ENCODE assay signal across 28 cellular contexts in the genomic region with DNA sequence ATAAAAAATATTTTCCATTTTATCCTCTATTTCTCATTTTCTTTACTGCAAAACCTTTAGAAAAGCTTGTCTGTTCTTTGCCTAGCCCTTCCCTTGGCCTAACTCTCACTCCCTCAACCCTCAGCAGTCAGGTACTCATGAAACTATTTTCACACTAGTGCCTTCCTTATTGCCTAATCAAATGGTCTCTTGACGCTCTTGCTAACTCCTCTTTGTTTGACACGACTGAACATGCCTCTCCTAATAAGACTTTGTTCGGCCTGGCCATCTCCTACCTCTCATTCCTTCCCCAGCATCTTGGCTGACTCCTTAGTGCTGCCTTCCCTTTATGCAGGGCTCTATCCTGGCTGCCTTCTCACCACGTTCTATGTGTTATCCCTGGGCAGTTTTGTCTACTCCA. TPM values are rescaled to one million over a fixed set of nuclear protein-coding genes. Genes with fewer than 3 reads are reported as not detected.
"Had no signal": no experiment of that assay in that cellular context is flagged by ENCODE, and none has a peak within 500 bp of the region (broad histone marks: within the 10 kb centered on the region; RNA-seq: fewer than 3 reads in every experiment).

No MANE protein-coding gene starts in this region.

- H3K27ac Mint-ChIP-seq: naive thymus-derived CD8-positive, alpha-beta T cell; nephron progenitor cell; stimulated activated naive CD8-positive, alpha-beta T cell treated with anti-CD3 and anti-CD28 coated beads, Interleukin-15, amount 100 ng/mL, for 72 hours had no signal

- H3K4me1 Mint-ChIP-seq: naive thymus-derived CD8-positive, alpha-beta T cell; nephron progenitor cell; stimulated activated naive CD8-positive, alpha-beta T cell treated with anti-CD3 and anti-CD28 coated beads, Interleukin-15, amount 100 ng/mL, for 72 hours had no signal

- H3K36me3 Mint-ChIP-seq: naive thymus-derived CD8-positive, alpha-beta T cell had no signal

- H3K4me3 ChIP-seq: dorsolateral prefrontal cortex, esophagus squamous epithelium, prostate gland, right atrium auricular region, smooth muscle cell, suprapubic skin, transverse colon, vagina had no signal

- FAIRE-seq: colon, frontal cortex, kidney had no signal

- H3K36me3 ChIP-seq: esophagus squamous epithelium, prostate gland, right atrium auricular region, suprapubic skin, transverse colon, vagina had no signal

- H3K9me3 ChIP-seq: esophagus squamous epithelium, prostate gland, right atrium auricular region, suprapubic skin, transverse colon, vagina had no signal

- DNase-seq: dorsolateral prefrontal cortex; effector CD4-positive, alpha-beta T cell; esophagus squamous epithelium; kidney; naive thymus-derived CD8-positive, alpha-beta T cell; nephron progenitor cell; nucleus accumbens; stimulated activated CD4-positive, alpha-beta T cell treated with anti-CD3 and anti-CD28 coated beads, Interleukin-12 subunit alpha, Interleukin-12 subunit beta, amount 100 ng/mL, for 4 hours; stimulated activated CD4-positive, alpha-beta T cell treated with anti-CD3 and anti-CD28 coated beads, Interleukin-1b, Interleukin-23, amount 100 ng/mL, for 48 hours; stimulated activated CD4-positive, alpha-beta T cell treated with anti-CD3 and anti-CD28 coated beads, Interleukin-4, amount 100 ng/mL, for 1 hour; stimulated activated CD8-positive, alpha-beta memory T cell treated with anti-CD3 and anti-CD28 coated beads, Interleukin-4, amount 100 ng/mL, for 48 hours; stimulated activated naive CD4-positive, alpha-beta T cell; stimulated activated naive CD8-positive, alpha-beta T cell treated with anti-CD3 and anti-CD28 coated beads, Interleukin-15, amount 100 ng/mL, for 72 hours; transverse colon had no signal

- H3K4me1 ChIP-seq: esophagus squamous epithelium, prostate gland, right atrium auricular region, suprapubic skin, transverse colon, vagina had no signal

- H3K9me3 Mint-ChIP-seq: nephron progenitor cell; stimulated activated naive CD8-positive, alpha-beta T cell treated with anti-CD3 and anti-CD28 coated beads, Interleukin-15, amount 100 ng/mL, for 72 hours had no signal

- H3K27me3 ChIP-seq: dorsolateral prefrontal cortex, esophagus squamous epithelium, right atrium auricular region, suprapubic skin, transverse colon, vagina had no signal

- ATAC-seq: left lobe of liver; naive thymus-derived CD8-positive, alpha-beta T cell; sciatic nerve; stimulated activated naive CD8-positive, alpha-beta T cell treated with anti-CD3 and anti-CD28 coated beads, Interleukin-15, amount 100 ng/mL, for 72 hours had no signal

- H3K4me2 ChIP-seq: smooth muscle cell had no signal

- H3K27ac ChIP-seq: dorsolateral prefrontal cortex, esophagus squamous epithelium, prostate gland, right atrium auricular region, suprapubic skin, transverse colon, vagina had no signal

- H3K4me3 Mint-ChIP-seq: naive thymus-derived CD8-positive, alpha-beta T cell; nephron progenitor cell; stimulated activated naive CD8-positive, alpha-beta T cell treated with anti-CD3 and anti-CD28 coated beads, Interleukin-15, amount 100 ng/mL, for 72 hours had no signal

RNA-seq across cellular contexts. Expression of a gene that starts 11.1 kb away (rescaled TPM):
- total RNA-seq: myocyte; naive thymus-derived CD8-positive, alpha-beta T cell; osteocyte; vagina had no signal
- polyA plus RNA-seq: naive thymus-derived CD8-positive, alpha-beta T cell had no signal

RNA-seq across cellular contexts. Expression of a gene that starts 48.4 kb away (rescaled TPM):
- total RNA-seq: esophagus squamous epithelium; frontal cortex; kidney; lower leg skin; mesenteric fat pad; myocyte; naive thymus-derived CD8-positive, alpha-beta T cell; osteocyte; right atrium auricular region; smooth muscle cell; suprapubic skin; transverse colon; ureter; vagina had no signal
- polyA plus RNA-seq: naive thymus-derived CD8-positive, alpha-beta T cell; smooth muscle cell had no signal
